Comparison of ENCODE assay signal across 24 cellular contexts in the genomic region with DNA sequence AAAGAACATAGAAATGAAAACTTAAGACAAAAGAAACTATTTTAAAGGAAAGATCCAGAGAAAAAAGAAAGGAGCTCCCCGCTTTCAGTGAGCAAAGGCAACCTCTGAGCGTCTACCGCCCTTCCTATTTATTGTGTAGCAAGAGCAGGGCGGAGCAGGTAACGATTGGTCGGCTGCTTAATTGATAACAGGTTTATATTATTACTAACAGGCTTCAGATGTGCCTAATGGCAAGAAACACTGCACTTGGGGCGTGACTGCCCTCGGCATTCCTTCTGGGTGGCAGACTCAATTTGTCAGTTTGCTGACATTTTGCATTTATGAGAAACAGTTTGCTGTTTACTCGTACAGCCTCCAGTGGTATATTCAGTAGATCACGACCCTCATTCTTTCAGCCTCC.
"Had no signal": no experiment of that assay in that cellular context is flagged by ENCODE, and none has a peak within 500 bp of the region (broad histone marks: within the 10 kb centered on the region; RNA-seq: fewer than 3 reads in every experiment).

No MANE protein-coding gene starts in this region.

- H3K36me3 ChIP-seq: left lung, lower lobe of right lung, pancreas, right atrium auricular region, right lobe of liver, stomach, thyroid gland, transverse colon, upper lobe of left lung, vagina had no signal

- H3K9me3 ChIP-seq: left lung, lower lobe of right lung, pancreas, psoas muscle, right lobe of liver, testis, thyroid gland, transverse colon, upper lobe of left lung, vagina had no signal

- H3K4me1 ChIP-seq: left lung, lower lobe of right lung, pancreas, psoas muscle, right atrium auricular region, right lobe of liver, stomach, testis, transverse colon, upper lobe of left lung, vagina had no signal

- ATAC-seq: left colon; left lung; lower lobe of right lung; naive thymus-derived CD8-positive, alpha-beta T cell; pancreas; psoas muscle; right lobe of liver; stimulated activated naive B cell treated with anti-CD40 and anti-IgM and Interleukin-4, amounts not matched to agents 10 μg/mL and 1 μg/mL and 100 μg/mL, for 72 hours; stimulated activated naive CD8-positive, alpha-beta T cell treated with anti-CD3 and anti-CD28 coated beads, Interleukin-15, Interleukin-2, amounts not matched to agents 100 U/mL and 50 U/mL, for 24 hours had no signal

- DNase-seq: kidney glomerular epithelial cell; left colon; left lung; lower lobe of right lung; mammary epithelial cell; mesenchymal stem cell; naive thymus-derived CD8-positive, alpha-beta T cell; nucleus accumbens; pancreas; psoas muscle; right lobe of liver; stimulated activated CD4-positive, alpha-beta T cell treated with anti-CD3 and anti-CD28 coated beads, Interleukin-1b, Interleukin-23, amount 100 ng/mL, for 48 hours; stimulated activated CD4-positive, alpha-beta T cell treated with anti-CD3 and anti-CD28 coated beads, Interleukin-4, amount 100 ng/mL, for 1 hour; stimulated activated naive B cell treated with anti-CD40 and anti-IgM and Interleukin-4, amounts not matched to agents 10 μg/mL and 1 μg/mL and 100 μg/mL, for 72 hours; stimulated activated naive CD8-positive, alpha-beta T cell treated with anti-CD3 and anti-CD28 coated beads, Interleukin-15, Interleukin-2, amounts not matched to agents 100 U/mL and 50 U/mL, for 24 hours; stomach; testis; thyroid gland; transverse colon; upper lobe of left lung had no signal

- H3K4me3 ChIP-seq: hepatocyte, left lung, lower lobe of right lung, pancreas, psoas muscle, right atrium auricular region, right lobe of liver, smooth muscle cell, stomach, testis, thyroid gland, transverse colon, upper lobe of left lung, vagina had no signal

- H3K27ac ChIP-seq: hepatocyte, left lung, lower lobe of right lung, pancreas, psoas muscle, right atrium auricular region, right lobe of liver, stomach, testis, thyroid gland, transverse colon, upper lobe of left lung, vagina had no signal

- H3K27me3 ChIP-seq: hepatocyte, left lung, pancreas, right atrium auricular region, right lobe of liver, stomach, testis, thyroid gland, transverse colon, upper lobe of left lung, vagina had no signal
